In genomic region chr9:20303066-20303465, GRCh38 we compare ENCODE assay signal across 21 cellular contexts.
"Had no signal": no experiment of that assay in that cellular context is flagged by ENCODE, and none has a peak within 500 bp of the region (broad histone marks: within the 10 kb centered on the region; RNA-seq: fewer than 3 reads in every experiment).

No MANE protein-coding gene starts in this region.

- H3K4me3 ChIP-seq: cardiac muscle cell had no signal

- H3K27ac Mint-ChIP-seq: activated B cell treated with CpG ODN at 0.5 μM for 24 hours; activated CD4-positive, alpha-beta memory T cell treated with anti-CD3 and anti-CD28 coated beads, Interleukin-2, amount 10 ng/mL, durations not matched to agents 7 days and 5 days; activated naive CD4-positive, alpha-beta T cell treated with anti-CD3 and anti-CD28 coated beads, Interleukin-2, amount 10 ng/mL, durations not matched to agents 7 days and 5 days; activated naive CD8-positive, alpha-beta T cell treated with anti-CD3 and anti-CD28 coated beads for 36 hours; activated T-cell treated with anti-CD3 and anti-CD28 coated beads, Interleukin-2, amount 50 U/mL, for 72 hours; activated T-helper 2 cell treated with anti-CD3 and anti-CD28 coated beads, Interferon-gamma antibody, Interleukin-2, Interleukin-4, amounts not matched to agents 10 μg/mL and 5 μg/mL and 100 μg/mL, durations not matched to agents 14 hours and 24 hours and 36 hours; T-helper 17 cell had no signal

- H3K4me1 Mint-ChIP-seq: activated B cell treated with CpG ODN at 0.5 μM for 24 hours had no signal

- H3K9me3 Mint-ChIP-seq: activated B cell treated with CpG ODN at 0.5 μM for 24 hours; activated CD4-positive, alpha-beta memory T cell treated with anti-CD3 and anti-CD28 coated beads, Interleukin-2, amount 10 ng/mL, durations not matched to agents 7 days and 5 days; activated naive CD8-positive, alpha-beta T cell treated with anti-CD3 and anti-CD28 coated beads for 36 hours; activated T-cell treated with anti-CD3 and anti-CD28 coated beads, Interleukin-2, amount 50 U/mL, for 72 hours; activated T-helper 2 cell treated with anti-CD3 and anti-CD28 coated beads, Interferon-gamma antibody, Interleukin-2, Interleukin-4, amounts not matched to agents 10 μg/mL and 5 μg/mL and 100 μg/mL, durations not matched to agents 14 hours and 24 hours and 36 hours had no signal

- ATAC-seq: activated T-cell treated with anti-CD3 and anti-CD28 coated beads, Interleukin-2, amount 50 U/mL, for 72 hours; T-helper 17 cell had no signal

- H3K4me3 Mint-ChIP-seq: activated B cell treated with CpG ODN at 0.5 μM for 24 hours; activated CD4-positive, alpha-beta memory T cell treated with anti-CD3 and anti-CD28 coated beads, Interleukin-2, amount 10 ng/mL, durations not matched to agents 7 days and 5 days; activated naive CD4-positive, alpha-beta T cell treated with anti-CD3 and anti-CD28 coated beads, Interleukin-2, amount 10 ng/mL, durations not matched to agents 7 days and 5 days; activated naive CD8-positive, alpha-beta T cell treated with anti-CD3 and anti-CD28 coated beads for 36 hours; activated T-cell treated with anti-CD3 and anti-CD28 coated beads, Interleukin-2, amount 50 U/mL, for 72 hours; T-helper 17 cell had no signal

- H3K27ac ChIP-seq: brain microvascular endothelial cell, cardiac muscle cell had no signal

- DNase-seq: activated B cell treated with CpG ODN at 0.5 μM for 24 hours; activated CD4-positive, alpha-beta memory T cell treated with anti-CD3 and anti-CD28 coated beads, Interleukin-2, amount 10 ng/mL, durations not matched to agents 7 days and 5 days; activated CD4-positive, alpha-beta T cell treated with anti-CD3 and anti-CD28 coated beads, Interleukin-2, amount 50 U/mL, for 1 hour; activated CD8-positive, alpha-beta memory T cell treated with anti-CD3 and anti-CD28 coated beads, Interleukin-2, amount 50 U/mL, for 4 hours; activated gamma-delta T cell treated with Interleukin-2 at 50 U/mL for 16 hours; activated naive CD4-positive, alpha-beta T cell treated with anti-CD3 and anti-CD28 coated beads, Interleukin-2, amount 10 ng/mL, durations not matched to agents 7 days and 5 days; activated naive CD8-positive, alpha-beta T cell treated with anti-CD3 and anti-CD28 coated beads for 36 hours; activated T-cell treated with anti-CD3 and anti-CD28 coated beads, Interleukin-2, amount 50 U/mL, for 72 hours; brain microvascular endothelial cell; Karpas-422; NCI-H1092; NCI-H1417; NCI-H2029; NCI-H2107; NCI-H2171 treated with DMSO at 0.1 percent for 48 hours; NCI-H226; SIG-M5; T-helper 17 cell; T-helper 9 cell had no signal

- H3K27me3 Mint-ChIP-seq: activated naive CD4-positive, alpha-beta T cell treated with anti-CD3 and anti-CD28 coated beads, Interleukin-2, amount 10 ng/mL, durations not matched to agents 7 days and 5 days; activated naive CD8-positive, alpha-beta T cell treated with anti-CD3 and anti-CD28 coated beads for 36 hours had no signal

- H3K27me3 ChIP-seq: brain microvascular endothelial cell, cardiac muscle cell had no signal

- H3K36me3 Mint-ChIP-seq: activated naive CD8-positive, alpha-beta T cell treated with anti-CD3 and anti-CD28 coated beads for 36 hours had no signal

- H3K36me3 ChIP-seq: brain microvascular endothelial cell, cardiac muscle cell had no signal
